Comparison of ENCODE assay signal across 8 cellular contexts in the genomic region with DNA sequence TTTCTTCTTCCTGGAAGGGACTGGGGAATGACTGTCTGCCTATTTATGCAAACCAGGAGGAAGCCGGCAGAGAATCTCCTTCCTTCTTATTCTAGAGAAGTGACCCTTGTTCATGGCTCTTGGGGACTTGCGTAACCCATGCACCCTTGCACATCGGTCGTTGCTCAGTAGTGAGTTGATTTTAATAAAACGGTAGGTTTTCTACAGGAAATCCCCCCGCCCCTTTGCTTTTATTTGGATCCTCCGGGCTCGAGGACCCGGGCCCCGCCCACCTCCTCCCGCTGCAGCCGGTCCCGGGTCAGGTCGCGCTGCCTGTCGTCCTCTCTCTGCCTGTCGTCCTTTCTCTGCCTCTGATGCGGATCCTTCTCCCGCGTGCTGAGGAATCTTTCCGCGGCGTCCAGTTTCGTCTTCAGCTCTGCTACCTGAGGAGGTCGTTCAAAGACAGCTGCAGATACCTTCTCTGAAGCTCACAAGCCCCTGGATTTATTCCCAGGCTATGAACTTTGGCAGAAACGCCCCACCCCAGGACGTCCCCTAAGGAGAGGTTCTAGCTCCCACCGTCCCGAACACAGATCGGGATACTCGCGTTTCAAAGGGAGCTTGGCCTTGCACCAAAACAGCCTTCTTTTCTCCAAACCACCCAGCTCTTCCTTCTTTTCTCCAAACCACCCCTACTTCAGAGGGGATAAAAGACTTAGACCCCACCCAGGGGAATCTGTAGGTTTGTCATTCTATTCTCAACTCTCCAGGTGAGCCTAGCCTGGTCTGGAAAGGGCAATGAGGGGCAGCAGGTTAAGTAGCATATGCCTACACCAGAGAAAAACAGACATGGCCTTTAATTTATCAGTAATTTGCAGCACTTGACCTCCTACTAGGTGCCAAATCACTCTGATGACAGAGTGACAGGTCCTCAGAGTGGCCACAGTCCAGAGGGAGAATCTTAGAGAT. TPM values are rescaled to one million over a fixed set of nuclear protein-coding genes. Genes with fewer than 3 reads are reported as not detected.
DNase-seq lines count a peak whose midpoint lies in the region; ATAC-seq and TF ChIP-seq lines count a peak whose summit lies in the region.

No MANE protein-coding gene starts in this region.

- no peak for TF ChIP-seq CTCF in CD4-positive, alpha-beta T cell (IDR thresholded peaks at IDR 0.05)
- TF ChIP-seq CTCF in heart right ventricle (IDR thresholded peaks at IDR 0.05), result no peak
- TF ChIP-seq CTCF in progenitor cell of endocrine pancreas (IDR thresholded peaks at IDR 0.05; ENCODE audit: unreplicated experiment), result no peak

- peak overlapping the region in 9 of 10 donors; percentile 24 to 54 (median 49) for H3K4me3 ChIP-seq in heart right ventricle

- H3K27ac ChIP-seq in CD4-positive, alpha-beta T cell (ENCODE audit: low read depth, low read length), result peak overlapping the region; percentile 10
- peak overlapping the region in 1 of 10 donors; percentile 36 for H3K27ac ChIP-seq in heart right ventricle

- peaks cover 68% of the 10 kb centered on the region for H3K4me1 Mint-ChIP-seq in CD4-positive, alpha-beta T cell (ENCODE audit: low read depth)
- peaks cover 46% of the 10 kb centered on the region for H3K4me1 Mint-ChIP-seq in activated naive CD4-positive, alpha-beta T cell treated with anti-CD3 and anti-CD28 coated beads, Interleukin-2, amount 10 ng/mL, durations not matched to agents 7 days and 5 days
- H3K4me1 Mint-ChIP-seq in progenitor cell of endocrine pancreas (ENCODE audit: low read depth), result peaks cover 8% of the 10 kb centered on the region

- no peaks in the 10 kb centered on the region for H3K9me3 ChIP-seq in CD4-positive, alpha-beta T cell (ENCODE audit: control insufficient read depth, low read length)
- H3K9me3 ChIP-seq in heart right ventricle, result no peaks in the 10 kb centered on the region

- POLR2A ChIA-PET in CD4-positive, alpha-beta T cell (lab: Charles Lee), result interaction anchor here (0.8 to 3.5 kb wide), 6 partner anchors 9 to 1528 kb away, joined by 3 to 21 read pairs (median 6); a partner anchor contains a TSS

- no peaks in the 10 kb centered on the region for H3K27me3 Mint-ChIP-seq in CD4-positive, alpha-beta T cell
- H3K27me3 Mint-ChIP-seq in activated naive CD4-positive, alpha-beta T cell treated with anti-CD3 and anti-CD28 coated beads, Interleukin-2, amount 10 ng/mL, durations not matched to agents 7 days and 5 days, result peaks cover 14% of the 10 kb centered on the region
- H3K27me3 Mint-ChIP-seq in progenitor cell of endocrine pancreas, result peaks cover 33% of the 10 kb centered on the region

- H3K36me3 Mint-ChIP-seq in CD4-positive, alpha-beta T cell (ENCODE audit: low read depth), result no peaks in the 10 kb centered on the region
- H3K36me3 Mint-ChIP-seq in activated naive CD4-positive, alpha-beta T cell treated with anti-CD3 and anti-CD28 coated beads, Interleukin-2, amount 10 ng/mL, durations not matched to agents 7 days and 5 days, result peaks cover 3% of the 10 kb centered on the region
- H3K36me3 Mint-ChIP-seq in progenitor cell of endocrine pancreas (ENCODE audit: insufficient read depth), result no peaks in the 10 kb centered on the region

- WGBS in heart right ventricle, 2 donors, result 2 to 3% methylated on average over 32 of the region's 32 CpGs

- peaks cover 0 to 49% (median 9%) of the 10 kb centered on the region in 9 donors for H3K4me1 ChIP-seq in heart right ventricle

- no peaks in the 10 kb centered on the region for H3K27me3 ChIP-seq in CD4-positive, alpha-beta T cell (ENCODE audit: control insufficient read depth, insufficient read depth, low read length)
- peaks cover 0 to 23% (median 6%) of the 10 kb centered on the region in 7 donors for H3K27me3 ChIP-seq in heart right ventricle

- H3K4me3 Mint-ChIP-seq in CD4-positive, alpha-beta T cell, result peak overlapping the region; percentile 88
- H3K4me3 Mint-ChIP-seq in activated naive CD4-positive, alpha-beta T cell treated with anti-CD3 and anti-CD28 coated beads, Interleukin-2, amount 10 ng/mL, durations not matched to agents 7 days and 5 days, result peak overlapping the region; percentile 86
- H3K4me3 Mint-ChIP-seq in progenitor cell of endocrine pancreas (ENCODE audit: low read depth), result peak overlapping the region; percentile 79

- intact Hi-C loops in CD4-positive, alpha-beta T cell (cut with DNase I, micrococcal nuclease), result no loop called here
- intact Hi-C loops in heart right ventricle (cut with DNase I), result no loop called here

- peak in 6 of 10 experiments; percentile 8 to 46 (median 21) for DNase-seq in CD4-positive, alpha-beta T cell
- DNase-seq in MV-4-11 (lab: John Stamatoyannopoulos, UW), result peak; percentile 85
- peak; percentile 46 for DNase-seq in activated naive CD4-positive, alpha-beta T cell treated with anti-CD3 and anti-CD28 coated beads, Interleukin-2, amount 10 ng/mL, durations not matched to agents 7 days and 5 days
- peak; percentile 7 to 15 for DNase-seq in heart right ventricle
- DNase-seq in progenitor cell of endocrine pancreas (ENCODE audit: low spot score, unreplicated experiment), result peak; percentile 25
- DNase-seq in DMS114 treated with DMSO at 0.1 percent for 48 hours (lab: John Stamatoyannopoulos, UW; ENCODE audit: unreplicated experiment), result no peak
- no peak for DNase-seq in NCI-H69 (lab: John Stamatoyannopoulos, UW)

- peak overlapping the region; percentile 82 for H3K27ac Mint-ChIP-seq in CD4-positive, alpha-beta T cell
- peak overlapping the region; percentile 51 for H3K27ac Mint-ChIP-seq in activated naive CD4-positive, alpha-beta T cell treated with anti-CD3 and anti-CD28 coated beads, Interleukin-2, amount 10 ng/mL, durations not matched to agents 7 days and 5 days
- H3K27ac Mint-ChIP-seq in progenitor cell of endocrine pancreas, result no peak overlapping the region

- peak; percentile 30 for ATAC-seq in CD4-positive, alpha-beta T cell (ENCODE audit: poor library complexity)
- peak in 7 of 8 donors; percentile 49 to 72 (median 64) for ATAC-seq in heart right ventricle
- no peak for ATAC-seq in HG02852 (IDR thresholded peaks at IDR 0.05; ENCODE audit: unreplicated experiment)

- CTCF ChIA-PET in CD4-positive, alpha-beta T cell (lab: Charles Lee), result interaction anchor here (1.5 to 1.6 kb wide), 2 partner anchors 10 to 36 kb away, joined by 4 read pairs; no protein-coding TSS in a partner anchor
- CTCF ChIA-PET in activated naive CD4-positive, alpha-beta T cell treated with anti-CD3 and anti-CD28 coated beads, Interleukin-2, amount 10 ng/mL, durations not matched to agents 7 days and 5 days (lab: Charles Lee), result interaction anchor here (0.9 to 1.2 kb wide), 2 partner anchors 20 to 33 kb away, joined by 3 read pairs; no protein-coding TSS in a partner anchor

- H3K9me3 Mint-ChIP-seq in CD4-positive, alpha-beta T cell, result no peaks in the 10 kb centered on the region
- H3K9me3 Mint-ChIP-seq in activated naive CD4-positive, alpha-beta T cell treated with anti-CD3 and anti-CD28 coated beads, Interleukin-2, amount 10 ng/mL, durations not matched to agents 7 days and 5 days, result no peaks in the 10 kb centered on the region
- H3K9me3 Mint-ChIP-seq in progenitor cell of endocrine pancreas (ENCODE audit: low read depth), result no peaks in the 10 kb centered on the region

- H3K36me3 ChIP-seq in heart right ventricle, result no peaks in the 10 kb centered on the region

RNA-seq across cellular contexts. Expression of a gene that starts 7.0 kb away (rescaled TPM):
- total RNA-seq in CD4-positive, alpha-beta T cell, result under 1 TPM; 0.39 to 0.66 TPM
- under 1 TPM in 1 of 10 donors, not detected in 9; 0.49 TPM for total RNA-seq in heart right ventricle
- under 1 TPM in 1 of 2 donors, not detected in 1; 0.04 TPM for polyA plus RNA-seq in heart right ventricle
- not detected in 2 replicates for total RNA-seq in progenitor cell of endocrine pancreas

Comparison
In these comparisons a context has a peak if more than half of its experiments do, and no peak if none do; other contexts are left out.
1. DNase-seq: peak in CD4-positive, alpha-beta T cell (6 of 10), MV-4-11 (single experiment), activated naive CD4-positive, alpha-beta T cell treated with anti-CD3 and anti-CD28 coated beads, Interleukin-2, amount 10 ng/mL, durations not matched to agents 7 days and 5 days (single experiment), heart right ventricle (2 of 2) and progenitor cell of endocrine pancreas (single experiment); none in DMS114 treated with DMSO at 0.1 percent for 48 hours (single experiment) and NCI-H69 (single experiment).
2. Peak in every context shown above with its lines, with median percentiles within 50 percentile points of each other: H3K4me3 Mint-ChIP-seq.